In genomic region chr7:2804227-2804763, GRCh38 we compare ENCODE assay signal across 1 cellular context.
TF ChIP-seq lines count a peak whose summit lies in the region.

No MANE protein-coding gene starts in this region.

TF ChIP-seq in HepG2, 621 proteins besides CTCF, POLR2A, EP300 and RAD21 (continued from another document):
- no peak for TF ChIP-seq ZNF562 (CRISPR knock-in tag; IDR thresholded peaks at IDR 0.05; ENCODE audit: borderline replicate concordance)
